In genomic region chr17:17683710-17684365, GRCh38 we compare ENCODE assay signal across 9 cellular contexts. TPM values are rescaled to one million over a fixed set of nuclear protein-coding genes. Genes with fewer than 3 reads are reported as not detected.
DNase-seq lines count a peak whose midpoint lies in the region; ATAC-seq and TF ChIP-seq lines count a peak whose summit lies in the region.
"Had no signal": no experiment of that assay in that cellular context is flagged by ENCODE, and none has a peak within 500 bp of the region (broad histone marks: within the 10 kb centered on the region; RNA-seq: fewer than 3 reads in every experiment).

No MANE protein-coding gene starts in this region.

- ATAC-seq in HG02623 (IDR thresholded peaks at IDR 0.05; ENCODE audit: unreplicated experiment), result no peak
- ATAC-seq in GM21381 (IDR thresholded peaks at IDR 0.05; ENCODE audit: unreplicated experiment), result no peak
- ATAC-seq in GM19397 (IDR thresholded peaks at IDR 0.05; ENCODE audit: unreplicated experiment), result no peak

- DNase-seq in EH (ENCODE audit: low read depth), result peak; percentile 46
- no peak for DNase-seq in RWPE1 (ENCODE audit: low spot score)
- no peak for DNase-seq in epithelial cell of proximal tubule (ENCODE audit: low read depth)
- DNase-seq in middle frontal gyrus (ENCODE audit: extremely low spot score, low spot score), result no peak
- DNase-seq: NCI-H2107 had no signal

- peaks cover 24% of the 10 kb centered on the region for H3K4me1 ChIP-seq in rectal smooth muscle tissue (ENCODE audit: control insufficient read depth, insufficient read depth, low read length)

- POLR2A ChIA-PET in RWPE1 (lab: Yijun Ruan, JAX; ENCODE audit: low non-redundant PET), result interaction anchor here (1.0 kb wide), 1 partner anchor 10 kb away, joined by 4 read pairs; no protein-coding TSS in a partner anchor

- TF ChIP-seq CTCF in RWPE1 (conservative IDR thresholded peaks at IDR 0.05; ENCODE audit: low read depth) (no peak), epithelial cell of proximal tubule (conservative IDR thresholded peaks at IDR 0.05; ENCODE audit: low read depth, low read length) (no peak)

- H3K4me3 ChIP-seq in epithelial cell of proximal tubule (ENCODE audit: low read depth, low read length) (peak overlapping the region; percentile 85), rectal smooth muscle tissue (ENCODE audit: low read length) (no peak overlapping the region)

- H3K27ac ChIP-seq in RWPE1 (peak overlapping the region; percentile 91), rectal smooth muscle tissue (ENCODE audit: low read depth, low read length) (peak overlapping the region; percentile 94)

- CTCF ChIA-PET in RWPE1 (lab: Yijun Ruan, JAX), result interaction anchor here (0.6 to 1.0 kb wide), 3 partner anchors 45 to 252 kb away, joined by 3 to 4 read pairs (median 3); no protein-coding TSS in a partner anchor

- no peak overlapping the region for H3K9ac ChIP-seq in rectal smooth muscle tissue (ENCODE audit: low read length)

- no peaks in the 10 kb centered on the region for H3K36me3 ChIP-seq in rectal smooth muscle tissue (ENCODE audit: control insufficient read depth, insufficient read depth, low read length)

- H3K27me3 ChIP-seq in rectal smooth muscle tissue (ENCODE audit: control insufficient read depth, insufficient read depth, low read length), result no peaks in the 10 kb centered on the region

RNA-seq across cellular contexts. Expression of gene RAI1, which starts 2.6 kb away (rescaled TPM):
- total RNA-seq in epithelial cell of proximal tubule, result 13.7 and 22.7 TPM in 2 replicates
